In the genomic region with DNA sequence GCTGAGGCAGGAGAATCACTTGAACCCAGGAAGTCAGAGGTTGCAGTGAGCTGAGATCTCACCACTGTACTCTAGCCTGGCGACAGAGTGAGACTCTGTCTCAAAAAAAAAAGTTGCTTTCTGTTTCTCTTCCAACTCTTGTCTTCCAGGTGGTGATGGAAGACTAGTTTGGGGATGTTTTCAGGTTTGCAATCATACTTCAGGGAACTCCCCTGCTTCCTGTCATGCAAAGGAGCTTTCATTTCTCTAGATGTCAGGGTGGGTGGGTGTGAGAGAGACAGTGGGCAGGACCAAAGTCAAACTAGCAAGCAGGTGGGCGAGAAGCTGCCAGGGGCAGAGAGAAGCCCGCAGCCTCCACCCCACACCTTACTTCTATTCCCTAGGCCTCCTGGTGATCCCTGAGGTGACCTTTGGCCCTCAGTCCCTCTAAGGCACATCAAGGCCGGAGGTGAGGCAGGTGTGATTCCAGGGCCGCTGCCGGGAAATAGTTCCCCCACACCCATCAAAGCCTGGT, we compare ENCODE assay signal across 9 cellular contexts. TPM values are rescaled to one million over a fixed set of nuclear protein-coding genes. Genes with fewer than 3 reads are reported as not detected.
DNase-seq lines count a peak whose midpoint lies in the region; ATAC-seq and TF ChIP-seq lines count a peak whose summit lies in the region.
"Had no signal": no experiment of that assay in that cellular context is flagged by ENCODE, and none has a peak within 500 bp of the region (broad histone marks: within the 10 kb centered on the region; RNA-seq: fewer than 3 reads in every experiment).

No MANE protein-coding gene starts in this region.

- no peak overlapping the region for H3K27ac ChIP-seq in vagina

- H3K4me3 ChIP-seq in vagina = no peak overlapping the region

- DNase-seq in activated CD4-positive, alpha-beta T cell treated with anti-CD3 and anti-CD28 coated beads, Interleukin-2, amount 10 ng/mL, durations not matched to agents 24 days and 14 days = peak; percentile 89
- DNase-seq in stimulated activated CD4-positive, alpha-beta T cell treated with anti-CD3 and anti-CD28 coated beads, Interleukin-2, amount 100 ng/mL, for 24 hours = peak; percentile 47 to 63
- DNase-seq in C1 segment of cervical spinal cord (lab: John Stamatoyannopoulos, UW) = no peak
- DNase-seq in mucosa of gallbladder (ENCODE audit: low spot score) = no peak
- DNase-seq in vagina (ENCODE audit: extremely low spot score in 2 of 2) = no peak
- no peak for DNase-seq in NCI-H1436 treated with DMSO at 0.1 percent for 48 hours (lab: John Stamatoyannopoulos, UW)
- DNase-seq: nucleus accumbens had no signal

- H3K9me3 Mint-ChIP-seq in activated CD4-positive, alpha-beta T cell treated with anti-CD3 and anti-CD28 coated beads, Interleukin-2, amount 10 ng/mL, durations not matched to agents 24 days and 14 days = peaks cover 3% of the 10 kb centered on the region

- no peaks in the 10 kb centered on the region for H3K4me1 ChIP-seq in vagina

- no peaks in the 10 kb centered on the region for H3K27me3 ChIP-seq in vagina

- no peaks in the 10 kb centered on the region for H3K36me3 ChIP-seq in vagina

- H3K27me3 Mint-ChIP-seq in activated CD4-positive, alpha-beta T cell treated with anti-CD3 and anti-CD28 coated beads, Interleukin-2, amount 10 ng/mL, durations not matched to agents 24 days and 14 days = no peaks in the 10 kb centered on the region

- H3K27ac Mint-ChIP-seq in activated CD4-positive, alpha-beta T cell treated with anti-CD3 and anti-CD28 coated beads, Interleukin-2, amount 10 ng/mL, durations not matched to agents 24 days and 14 days = peak overlapping the region; percentile 98

- no peak for TF ChIP-seq POLR2A in vagina (IDR thresholded peaks at IDR 0.05)

- intact Hi-C loops in activated CD4-positive, alpha-beta T cell treated with anti-CD3 and anti-CD28 coated beads, Interleukin-2, amount 10 ng/mL, durations not matched to agents 24 days and 14 days (cut with micrococcal nuclease) = loop anchor here (1.0 to 10.0 kb wide), 5 partner anchors 8 to 253 kb away; a partner anchor contains a TSS
- intact Hi-C loops in vagina (cut with DNase I) = no loop called here

- TF ChIP-seq CTCF in vagina (IDR thresholded peaks at IDR 0.05) = no peak

- H3K9me3 ChIP-seq in vagina = no peaks in the 10 kb centered on the region

- ATAC-seq in GM18867 (IDR thresholded peaks at IDR 0.05; ENCODE audit: unreplicated experiment) = peak; percentile 67
- peak; percentile 79 for ATAC-seq in HG02759 (IDR thresholded peaks at IDR 0.05; ENCODE audit: unreplicated experiment)

- no peaks in the 10 kb centered on the region for H3K36me3 Mint-ChIP-seq in activated CD4-positive, alpha-beta T cell treated with anti-CD3 and anti-CD28 coated beads, Interleukin-2, amount 10 ng/mL, durations not matched to agents 24 days and 14 days (ENCODE audit: low read depth)

- peaks cover 57% of the 10 kb centered on the region for H3K4me1 Mint-ChIP-seq in activated CD4-positive, alpha-beta T cell treated with anti-CD3 and anti-CD28 coated beads, Interleukin-2, amount 10 ng/mL, durations not matched to agents 24 days and 14 days

- H3K4me3 Mint-ChIP-seq in activated CD4-positive, alpha-beta T cell treated with anti-CD3 and anti-CD28 coated beads, Interleukin-2, amount 10 ng/mL, durations not matched to agents 24 days and 14 days = peak overlapping the region; percentile 77

RNA-seq across cellular contexts. Expression of a gene that starts 25.7 kb away (rescaled TPM):
- 54.5 and 55.8 TPM in 2 replicates for total RNA-seq in activated CD4-positive, alpha-beta T cell treated with anti-CD3 and anti-CD28 coated beads, Interleukin-2, amount 10 ng/mL, durations not matched to agents 24 days and 14 days
- total RNA-seq in mucosa of gallbladder (2.0 TPM), vagina (3.2 TPM)

Comparison
In these comparisons a context has a peak if more than half of its experiments do, and no peak if none do; other contexts are left out.
1. DNase-seq: peak in activated CD4-positive, alpha-beta T cell treated with anti-CD3 and anti-CD28 coated beads, Interleukin-2, amount 10 ng/mL, durations not matched to agents 24 days and 14 days (single experiment) and stimulated activated CD4-positive, alpha-beta T cell treated with anti-CD3 and anti-CD28 coated beads, Interleukin-2, amount 100 ng/mL, for 24 hours (2 of 2); none in C1 segment of cervical spinal cord (0 of 14), mucosa of gallbladder (single experiment), vagina (0 of 2) and NCI-H1436 treated with DMSO at 0.1 percent for 48 hours (single experiment).
2. RNA of a gene that starts 25.7 kb away (total RNA-seq): 54.5 to 55.8 TPM in activated CD4-positive, alpha-beta T cell treated with anti-CD3 and anti-CD28 coated beads, Interleukin-2, amount 10 ng/mL, durations not matched to agents 24 days and 14 days; 3.2 TPM in vagina (single experiment) and 2.0 TPM in mucosa of gallbladder (single experiment); every median in the first group is over 10 times any median in the second.